1 cellular context compared by ENCODE assay signal in genomic region chr6:158654960-158655485, GRCh38.
TF ChIP-seq lines count a peak whose summit lies in the region.

No MANE protein-coding gene starts in this region.

TF ChIP-seq in HepG2, 621 proteins besides CTCF, POLR2A, EP300 and RAD21 (continued from another document and continues in another):
- TF ChIP-seq, protein P1, sequence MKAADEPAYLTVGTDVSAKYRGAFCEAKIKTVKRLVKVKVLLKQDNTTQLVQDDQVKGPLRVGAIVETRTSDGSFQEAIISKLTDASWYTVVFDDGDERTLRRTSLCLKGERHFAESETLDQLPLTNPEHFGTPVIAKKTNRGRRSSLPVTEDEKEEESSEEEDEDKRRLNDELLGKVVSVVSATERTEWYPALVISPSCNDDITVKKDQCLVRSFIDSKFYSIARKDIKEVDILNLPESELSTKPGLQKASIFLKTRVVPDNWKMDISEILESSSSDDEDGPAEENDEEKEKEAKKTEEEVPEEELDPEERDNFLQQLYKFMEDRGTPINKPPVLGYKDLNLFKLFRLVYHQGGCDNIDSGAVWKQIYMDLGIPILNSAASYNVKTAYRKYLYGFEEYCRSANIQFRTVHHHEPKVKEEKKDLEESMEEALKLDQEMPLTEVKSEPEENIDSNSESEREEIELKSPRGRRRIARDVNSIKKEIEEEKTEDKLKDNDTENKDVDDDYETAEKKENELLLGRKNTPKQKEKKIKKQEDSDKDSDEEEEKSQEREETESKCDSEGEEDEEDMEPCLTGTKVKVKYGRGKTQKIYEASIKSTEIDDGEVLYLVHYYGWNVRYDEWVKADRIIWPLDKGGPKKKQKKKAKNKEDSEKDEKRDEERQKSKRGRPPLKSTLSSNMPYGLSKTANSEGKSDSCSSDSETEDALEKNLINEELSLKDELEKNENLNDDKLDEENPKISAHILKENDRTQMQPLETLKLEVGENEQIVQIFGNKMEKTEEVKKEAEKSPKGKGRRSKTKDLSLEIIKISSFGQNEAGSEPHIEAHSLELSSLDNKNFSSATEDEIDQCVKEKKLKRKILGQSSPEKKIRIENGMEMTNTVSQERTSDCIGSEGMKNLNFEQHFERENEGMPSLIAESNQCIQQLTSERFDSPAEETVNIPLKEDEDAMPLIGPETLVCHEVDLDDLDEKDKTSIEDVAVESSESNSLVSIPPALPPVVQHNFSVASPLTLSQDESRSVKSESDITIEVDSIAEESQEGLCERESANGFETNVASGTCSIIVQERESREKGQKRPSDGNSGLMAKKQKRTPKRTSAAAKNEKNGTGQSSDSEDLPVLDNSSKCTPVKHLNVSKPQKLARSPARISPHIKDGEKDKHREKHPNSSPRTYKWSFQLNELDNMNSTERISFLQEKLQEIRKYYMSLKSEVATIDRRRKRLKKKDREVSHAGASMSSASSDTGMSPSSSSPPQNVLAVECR (CRISPR knock-in tag; IDR thresholded peaks at IDR 0.05; ENCODE audit: borderline replicate concordance) = no peak
- TF ChIP-seq HMG20B (CRISPR knock-in tag; conservative IDR thresholded peaks at IDR 0.05) = no peak
- TF ChIP-seq SRSF4 (IDR thresholded peaks at IDR 0.05; ENCODE audit: low read depth, low read length, poor library complexity, severe bottlenecking) = no peak
- no peak for TF ChIP-seq NR2F6 (IDR thresholded peaks at IDR 0.05)
- no peak for TF ChIP-seq NR2F6 (CRISPR knock-in tag; IDR thresholded peaks at IDR 0.05)
- TF ChIP-seq NR2C2 (CRISPR knock-in tag; IDR thresholded peaks at IDR 0.05; ENCODE audit: borderline replicate concordance) = no peak
- TF ChIP-seq IRF1 (CRISPR knock-in tag; IDR thresholded peaks at IDR 0.05; ENCODE audit: low read depth) = no peak
- no peak for TF ChIP-seq ZNF605 (CRISPR knock-in tag; IDR thresholded peaks at IDR 0.05)
- TF ChIP-seq SPEN (CRISPR knock-in tag; IDR thresholded peaks at IDR 0.05; ENCODE audit: low read depth) = no peak
- TF ChIP-seq ZNF484 (CRISPR knock-in tag; IDR thresholded peaks at IDR 0.05; ENCODE audit: borderline replicate concordance, low read depth) = no peak
- TF ChIP-seq GATAD2A (CRISPR knock-in tag; IDR thresholded peaks at IDR 0.05) = peak; percentile 58; the same call in 1 of the 2 replicates
- no peak for TF ChIP-seq CREM (IDR thresholded peaks at IDR 0.05)
- TF ChIP-seq CREM (CRISPR knock-in tag; IDR thresholded peaks at IDR 0.05) = no peak
- TF ChIP-seq, protein P2, sequence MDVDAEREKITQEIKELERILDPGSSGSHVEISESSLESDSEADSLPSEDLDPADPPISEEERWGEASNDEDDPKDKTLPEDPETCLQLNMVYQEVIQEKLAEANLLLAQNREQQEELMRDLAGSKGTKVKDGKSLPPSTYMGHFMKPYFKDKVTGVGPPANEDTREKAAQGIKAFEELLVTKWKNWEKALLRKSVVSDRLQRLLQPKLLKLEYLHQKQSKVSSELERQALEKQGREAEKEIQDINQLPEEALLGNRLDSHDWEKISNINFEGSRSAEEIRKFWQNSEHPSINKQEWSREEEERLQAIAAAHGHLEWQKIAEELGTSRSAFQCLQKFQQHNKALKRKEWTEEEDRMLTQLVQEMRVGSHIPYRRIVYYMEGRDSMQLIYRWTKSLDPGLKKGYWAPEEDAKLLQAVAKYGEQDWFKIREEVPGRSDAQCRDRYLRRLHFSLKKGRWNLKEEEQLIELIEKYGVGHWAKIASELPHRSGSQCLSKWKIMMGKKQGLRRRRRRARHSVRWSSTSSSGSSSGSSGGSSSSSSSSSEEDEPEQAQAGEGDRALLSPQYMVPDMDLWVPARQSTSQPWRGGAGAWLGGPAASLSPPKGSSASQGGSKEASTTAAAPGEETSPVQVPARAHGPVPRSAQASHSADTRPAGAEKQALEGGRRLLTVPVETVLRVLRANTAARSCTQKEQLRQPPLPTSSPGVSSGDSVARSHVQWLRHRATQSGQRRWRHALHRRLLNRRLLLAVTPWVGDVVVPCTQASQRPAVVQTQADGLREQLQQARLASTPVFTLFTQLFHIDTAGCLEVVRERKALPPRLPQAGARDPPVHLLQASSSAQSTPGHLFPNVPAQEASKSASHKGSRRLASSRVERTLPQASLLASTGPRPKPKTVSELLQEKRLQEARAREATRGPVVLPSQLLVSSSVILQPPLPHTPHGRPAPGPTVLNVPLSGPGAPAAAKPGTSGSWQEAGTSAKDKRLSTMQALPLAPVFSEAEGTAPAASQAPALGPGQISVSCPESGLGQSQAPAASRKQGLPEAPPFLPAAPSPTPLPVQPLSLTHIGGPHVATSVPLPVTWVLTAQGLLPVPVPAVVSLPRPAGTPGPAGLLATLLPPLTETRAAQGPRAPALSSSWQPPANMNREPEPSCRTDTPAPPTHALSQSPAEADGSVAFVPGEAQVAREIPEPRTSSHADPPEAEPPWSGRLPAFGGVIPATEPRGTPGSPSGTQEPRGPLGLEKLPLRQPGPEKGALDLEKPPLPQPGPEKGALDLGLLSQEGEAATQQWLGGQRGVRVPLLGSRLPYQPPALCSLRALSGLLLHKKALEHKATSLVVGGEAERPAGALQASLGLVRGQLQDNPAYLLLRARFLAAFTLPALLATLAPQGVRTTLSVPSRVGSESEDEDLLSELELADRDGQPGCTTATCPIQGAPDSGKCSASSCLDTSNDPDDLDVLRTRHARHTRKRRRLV (CRISPR knock-in tag; IDR thresholded peaks at IDR 0.05) = no peak
- TF ChIP-seq BCLAF1 (IDR thresholded peaks at IDR 0.05) = no peak
- TF ChIP-seq CBFB (CRISPR knock-in tag; IDR thresholded peaks at IDR 0.05) = no peak
- no peak for TF ChIP-seq ZBTB42 (CRISPR knock-in tag; IDR thresholded peaks at IDR 0.05)
- no peak for TF ChIP-seq KLF13 (CRISPR knock-in tag; IDR thresholded peaks at IDR 0.05)
- no peak for TF ChIP-seq HDAC6 (IDR thresholded peaks at IDR 0.05; ENCODE audit: low read depth, low read length)
- no peak for TF ChIP-seq TBX3 (IDR thresholded peaks at IDR 0.05; ENCODE audit: borderline replicate concordance)
- no peak for TF ChIP-seq ZFP36L2 (CRISPR knock-in tag; IDR thresholded peaks at IDR 0.05)
- TF ChIP-seq STAT5B (CRISPR knock-in tag; IDR thresholded peaks at IDR 0.05) = no peak
- TF ChIP-seq NCOA1 (CRISPR knock-in tag; IDR thresholded peaks at IDR 0.05) = no peak
- TF ChIP-seq NR0B2 (CRISPR knock-in tag; IDR thresholded peaks at IDR 0.05) = no peak
- TF ChIP-seq, protein P3, sequence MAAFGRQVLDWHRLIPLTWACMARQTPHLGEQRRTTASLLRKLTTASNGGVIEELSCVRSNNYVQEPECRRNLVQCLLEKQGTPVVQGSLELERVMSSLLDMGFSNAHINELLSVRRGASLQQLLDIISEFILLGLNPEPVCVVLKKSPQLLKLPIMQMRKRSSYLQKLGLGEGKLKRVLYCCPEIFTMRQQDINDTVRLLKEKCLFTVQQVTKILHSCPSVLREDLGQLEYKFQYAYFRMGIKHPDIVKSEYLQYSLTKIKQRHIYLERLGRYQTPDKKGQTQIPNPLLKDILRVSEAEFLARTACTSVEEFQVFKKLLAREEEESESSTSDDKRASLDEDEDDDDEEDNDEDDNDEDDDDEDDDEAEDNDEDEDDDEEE (CRISPR knock-in tag; IDR thresholded peaks at IDR 0.05) = no peak
- TF ChIP-seq SMARCE1 (IDR thresholded peaks at IDR 0.05; ENCODE audit: borderline replicate concordance) = no peak
- TF ChIP-seq ZNF205 (CRISPR knock-in tag; IDR thresholded peaks at IDR 0.05) = no peak
- no peak for TF ChIP-seq PITX1 (CRISPR knock-in tag; IDR thresholded peaks at IDR 0.05)
- TF ChIP-seq, protein P4, sequence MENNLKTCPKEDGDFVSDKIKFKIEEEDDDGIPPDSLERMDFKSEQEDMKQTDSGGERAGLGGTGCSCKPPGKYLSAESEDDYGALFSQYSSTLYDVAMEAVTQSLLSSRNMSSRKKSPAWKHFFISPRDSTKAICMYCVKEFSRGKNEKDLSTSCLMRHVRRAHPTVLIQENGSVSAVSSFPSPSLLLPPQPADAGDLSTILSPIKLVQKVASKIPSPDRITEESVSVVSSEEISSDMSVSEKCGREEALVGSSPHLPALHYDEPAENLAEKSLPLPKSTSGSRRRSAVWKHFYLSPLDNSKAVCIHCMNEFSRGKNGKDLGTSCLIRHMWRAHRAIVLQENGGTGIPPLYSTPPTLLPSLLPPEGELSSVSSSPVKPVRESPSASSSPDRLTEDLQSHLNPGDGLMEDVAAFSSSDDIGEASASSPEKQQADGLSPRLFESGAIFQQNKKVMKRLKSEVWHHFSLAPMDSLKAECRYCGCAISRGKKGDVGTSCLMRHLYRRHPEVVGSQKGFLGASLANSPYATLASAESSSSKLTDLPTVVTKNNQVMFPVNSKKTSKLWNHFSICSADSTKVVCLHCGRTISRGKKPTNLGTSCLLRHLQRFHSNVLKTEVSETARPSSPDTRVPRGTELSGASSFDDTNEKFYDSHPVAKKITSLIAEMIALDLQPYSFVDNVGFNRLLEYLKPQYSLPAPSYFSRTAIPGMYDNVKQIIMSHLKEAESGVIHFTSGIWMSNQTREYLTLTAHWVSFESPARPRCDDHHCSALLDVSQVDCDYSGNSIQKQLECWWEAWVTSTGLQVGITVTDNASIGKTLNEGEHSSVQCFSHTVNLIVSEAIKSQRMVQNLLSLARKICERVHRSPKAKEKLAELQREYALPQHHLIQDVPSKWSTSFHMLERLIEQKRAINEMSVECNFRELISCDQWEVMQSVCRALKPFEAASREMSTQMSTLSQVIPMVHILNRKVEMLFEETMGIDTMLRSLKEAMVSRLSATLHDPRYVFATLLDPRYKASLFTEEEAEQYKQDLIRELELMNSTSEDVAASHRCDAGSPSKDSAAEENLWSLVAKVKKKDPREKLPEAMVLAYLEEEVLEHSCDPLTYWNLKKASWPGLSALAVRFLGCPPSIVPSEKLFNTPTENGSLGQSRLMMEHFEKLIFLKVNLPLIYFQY (CRISPR knock-in tag; IDR thresholded peaks at IDR 0.05; ENCODE audit: borderline replicate concordance) = no peak
- no peak for TF ChIP-seq ZNF652 (CRISPR knock-in tag; IDR thresholded peaks at IDR 0.05; ENCODE audit: borderline replicate concordance, low read depth)
- no peak for TF ChIP-seq ZNF432 (CRISPR knock-in tag; IDR thresholded peaks at IDR 0.05; ENCODE audit: borderline replicate concordance)
- no peak for TF ChIP-seq KDM5A (IDR thresholded peaks at IDR 0.05; ENCODE audit: borderline replicate concordance, low read length)
- no peak for TF ChIP-seq MEIS2 (CRISPR knock-in tag; IDR thresholded peaks at IDR 0.05)
- no peak for TF ChIP-seq ZNF770 (CRISPR knock-in tag; IDR thresholded peaks at IDR 0.05)
- peak; percentile 29 for TF ChIP-seq ELF3 (CRISPR knock-in tag; IDR thresholded peaks at IDR 0.05)
- TF ChIP-seq MTA3 (CRISPR knock-in tag; IDR thresholded peaks at IDR 0.05) = no peak
- TF ChIP-seq ATF3 (CRISPR knock-in tag; IDR thresholded peaks at IDR 0.05) = no peak
- no peak for TF ChIP-seq ZKSCAN1 (IDR thresholded peaks at IDR 0.05; ENCODE audit: low read length)
- no peak for TF ChIP-seq ZNF713 (CRISPR knock-in tag; IDR thresholded peaks at IDR 0.05)
